ENCODE assay signal across 14 cellular contexts in genomic region chr11:27514558-27514957, GRCh38. TPM values are rescaled to one million over a fixed set of nuclear protein-coding genes. Genes with fewer than 3 reads are reported as not detected.
DNase-seq lines count a peak whose midpoint lies in the region.
"Had no signal": no experiment of that assay in that cellular context is flagged by ENCODE, and none has a peak within 500 bp of the region (broad histone marks: within the 10 kb centered on the region; RNA-seq: fewer than 3 reads in every experiment).

No MANE protein-coding gene starts in this region.

- no peak overlapping the region for H3K9ac ChIP-seq in skeletal muscle tissue (ENCODE audit: low read depth in 1 of 3, low read length in 3 of 3)

- 0 out of 2 replicates have a peak overlapping the region, but pooled peaks have one; percentile 0 for H3K4me3 ChIP-seq in SJCRH30
- peak overlapping the region in 2 of 3 donors; percentile 2 to 45 for H3K4me3 ChIP-seq in skeletal muscle tissue (ENCODE audit: low read length in 3 of 3)
- H3K4me3 ChIP-seq: gastrocnemius medialis had no signal

- no peaks in the 10 kb centered on the region for H3K27me3 ChIP-seq in SJCRH30
- no peaks in the 10 kb centered on the region for H3K27me3 ChIP-seq in skeletal muscle tissue (ENCODE audit: control insufficient read depth in 3 of 3, insufficient read depth in 3 of 3, low read length in 3 of 3)
- H3K27me3 ChIP-seq: gastrocnemius medialis had no signal

- H3K27ac ChIP-seq in SJCRH30 (peak overlapping the region; percentile 24; the same call in 1 of the 2 replicates), skeletal muscle tissue (ENCODE audit: low read depth, low read length) (no peak overlapping the region)

- peaks cover 7% of the 10 kb centered on the region for H3K9me3 ChIP-seq in SJCRH30 (replicated peaks)
- no peaks in the 10 kb centered on the region for H3K9me3 ChIP-seq in skeletal muscle tissue (ENCODE audit: control insufficient read depth in 3 of 3, low read length in 3 of 3)
- H3K9me3 ChIP-seq: gastrocnemius medialis had no signal

- peak; percentile 64 for DNase-seq in H4 (ENCODE audit: low spot score)
- DNase-seq in SJCRH30: peak; percentile 36 to 50
- DNase-seq in globus pallidus (ENCODE audit: low spot score): peak; percentile 11
- DNase-seq in kidney tubule cell (ENCODE audit: low spot score): no peak
- no peak for DNase-seq in stimulated activated naive CD4-positive, alpha-beta T cell treated with Interleukin-2 at 50 U/mL for 16 hours (lab: John Stamatoyannopoulos, UW)
- DNase-seq in activated naive CD4-positive, alpha-beta T cell treated with anti-CD3 and anti-CD28 coated beads, Interleukin-2, amount 50 U/mL, for 16 hours: no peak
- DNase-seq: activated CD8-positive, alpha-beta T cell treated with anti-CD3 and anti-CD28 coated beads for 36 hours; effector memory CD8-positive, alpha-beta T cell; gastrocnemius medialis; naive thymus-derived CD4-positive, alpha-beta T cell; NCI-H1048; SIG-M5; stimulated activated naive CD8-positive, alpha-beta T cell treated with anti-CD3 and anti-CD28 coated beads, Interleukin-15, Interleukin-2, amounts not matched to agents 100 U/mL and 50 U/mL, for 24 hours had no signal

- H3K4me1 ChIP-seq in SJCRH30 (peaks cover 11% of the 10 kb centered on the region), skeletal muscle tissue (ENCODE audit: control insufficient read depth in 3 of 3, insufficient read depth in 3 of 3, low read length in 3 of 3) (peaks cover 4 to 16% (median 9%) of the 10 kb centered on the region in 3 donors)

- no peaks in the 10 kb centered on the region for H3K36me3 ChIP-seq in SJCRH30
- H3K36me3 ChIP-seq in skeletal muscle tissue (ENCODE audit: control insufficient read depth in 3 of 3, insufficient read depth in 3 of 3, low read length in 3 of 3): no peaks in the 10 kb centered on the region
- H3K36me3 ChIP-seq: gastrocnemius medialis had no signal

RNA-seq across cellular contexts. Expression of gene LIN7C, which starts 8.0 kb away (rescaled TPM):
- 41.6 and 63.4 TPM in 2 replicates for total RNA-seq in H4 (2014; rRNA removed; shearing (Covaris generic))
- total RNA-seq in SJCRH30 (2014; rRNA removed; shearing (Covaris generic)): 64.6 and 70.6 TPM in 2 replicates
- total RNA-seq in skeletal muscle tissue: 29.7 TPM

RNA-seq across cellular contexts. Expression of gene LGR4, which starts 42.0 kb away (rescaled TPM):
- total RNA-seq in H4 (2014; rRNA removed; shearing (Covaris generic)): 25.1 and 28.5 TPM in 2 replicates
- 40.0 and 44.2 TPM in 2 replicates for total RNA-seq in SJCRH30 (2014; rRNA removed; shearing (Covaris generic))
- total RNA-seq in skeletal muscle tissue: 43.8 TPM

Comparison
In these comparisons a context has a peak if more than half of its experiments do, and no peak if none do; other contexts are left out.
1. DNase-seq: peak in H4 (single experiment), SJCRH30 (2 of 2) and globus pallidus (single experiment); none in kidney tubule cell (single experiment), stimulated activated naive CD4-positive, alpha-beta T cell treated with Interleukin-2 at 50 U/mL for 16 hours (single experiment) and activated naive CD4-positive, alpha-beta T cell treated with anti-CD3 and anti-CD28 coated beads, Interleukin-2, amount 50 U/mL, for 16 hours (single experiment).